Comparison of ENCODE assay signal across 2 cellular contexts in the genomic region with DNA sequence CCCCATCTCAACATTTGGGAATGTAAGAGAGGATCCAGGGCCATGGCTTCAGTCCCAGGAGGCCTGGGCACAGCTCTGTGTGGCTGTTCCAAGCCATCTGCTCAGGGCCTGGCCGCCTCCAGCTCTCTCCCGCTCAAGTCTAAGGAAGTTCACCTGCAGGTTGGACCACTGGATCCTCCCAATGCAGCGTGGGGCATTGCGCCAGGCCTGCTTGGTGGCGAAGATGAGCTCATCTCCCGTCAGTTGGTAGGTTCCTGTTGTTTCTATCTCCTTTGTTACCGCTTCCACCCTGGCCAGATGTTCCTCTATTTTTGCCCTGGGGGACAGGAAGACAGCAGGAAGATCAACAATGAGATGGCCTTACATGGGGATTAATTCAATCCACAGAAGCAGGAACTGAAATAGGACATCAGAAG.
TF ChIP-seq lines count a peak whose summit lies in the region.

No MANE protein-coding gene starts in this region.

TF ChIP-seq in SK-N-SH, 30 proteins besides CTCF, POLR2A, EP300 and RAD21 (continued from another document):
- TF ChIP-seq, protein P1, sequence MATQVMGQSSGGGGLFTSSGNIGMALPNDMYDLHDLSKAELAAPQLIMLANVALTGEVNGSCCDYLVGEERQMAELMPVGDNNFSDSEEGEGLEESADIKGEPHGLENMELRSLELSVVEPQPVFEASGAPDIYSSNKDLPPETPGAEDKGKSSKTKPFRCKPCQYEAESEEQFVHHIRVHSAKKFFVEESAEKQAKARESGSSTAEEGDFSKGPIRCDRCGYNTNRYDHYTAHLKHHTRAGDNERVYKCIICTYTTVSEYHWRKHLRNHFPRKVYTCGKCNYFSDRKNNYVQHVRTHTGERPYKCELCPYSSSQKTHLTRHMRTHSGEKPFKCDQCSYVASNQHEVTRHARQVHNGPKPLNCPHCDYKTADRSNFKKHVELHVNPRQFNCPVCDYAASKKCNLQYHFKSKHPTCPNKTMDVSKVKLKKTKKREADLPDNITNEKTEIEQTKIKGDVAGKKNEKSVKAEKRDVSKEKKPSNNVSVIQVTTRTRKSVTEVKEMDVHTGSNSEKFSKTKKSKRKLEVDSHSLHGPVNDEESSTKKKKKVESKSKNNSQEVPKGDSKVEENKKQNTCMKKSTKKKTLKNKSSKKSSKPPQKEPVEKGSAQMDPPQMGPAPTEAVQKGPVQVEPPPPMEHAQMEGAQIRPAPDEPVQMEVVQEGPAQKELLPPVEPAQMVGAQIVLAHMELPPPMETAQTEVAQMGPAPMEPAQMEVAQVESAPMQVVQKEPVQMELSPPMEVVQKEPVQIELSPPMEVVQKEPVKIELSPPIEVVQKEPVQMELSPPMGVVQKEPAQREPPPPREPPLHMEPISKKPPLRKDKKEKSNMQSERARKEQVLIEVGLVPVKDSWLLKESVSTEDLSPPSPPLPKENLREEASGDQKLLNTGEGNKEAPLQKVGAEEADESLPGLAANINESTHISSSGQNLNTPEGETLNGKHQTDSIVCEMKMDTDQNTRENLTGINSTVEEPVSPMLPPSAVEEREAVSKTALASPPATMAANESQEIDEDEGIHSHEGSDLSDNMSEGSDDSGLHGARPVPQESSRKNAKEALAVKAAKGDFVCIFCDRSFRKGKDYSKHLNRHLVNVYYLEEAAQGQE (IDR thresholded peaks at IDR 0.05; ENCODE audit: low read depth, low read length) = no peak
- TF ChIP-seq FOXM1 (IDR thresholded peaks at IDR 0.05; ENCODE audit: low read depth) (no peak), GATA2 (CRISPR knock-in tag; IDR thresholded peaks at IDR 0.05) (no peak), JUND (IDR thresholded peaks at IDR 0.05) (no peak), TEAD4 (IDR thresholded peaks at IDR 0.05; ENCODE audit: borderline replicate concordance, insufficient read depth) (no peak)

TF ChIP-seq in SK-N-SH treated with all-trans-retinoic acid at 6 μM for 48 hours, 23 proteins besides CTCF, POLR2A, EP300 and RAD21 (continued from another document):
- TF ChIP-seq, protein P2, sequence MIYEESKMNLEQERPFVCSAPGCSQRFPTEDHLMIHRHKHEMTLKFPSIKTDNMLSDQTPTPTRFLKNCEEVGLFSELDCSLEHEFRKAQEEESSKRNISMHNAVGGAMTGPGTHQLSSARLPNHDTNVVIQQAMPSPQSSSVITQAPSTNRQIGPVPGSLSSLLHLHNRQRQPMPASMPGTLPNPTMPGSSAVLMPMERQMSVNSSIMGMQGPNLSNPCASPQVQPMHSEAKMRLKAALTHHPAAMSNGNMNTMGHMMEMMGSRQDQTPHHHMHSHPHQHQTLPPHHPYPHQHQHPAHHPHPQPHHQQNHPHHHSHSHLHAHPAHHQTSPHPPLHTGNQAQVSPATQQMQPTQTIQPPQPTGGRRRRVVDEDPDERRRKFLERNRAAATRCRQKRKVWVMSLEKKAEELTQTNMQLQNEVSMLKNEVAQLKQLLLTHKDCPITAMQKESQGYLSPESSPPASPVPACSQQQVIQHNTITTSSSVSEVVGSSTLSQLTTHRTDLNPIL (CRISPR knock-in tag; IDR thresholded peaks at IDR 0.05; ENCODE audit: low read depth) = no peak
- TF ChIP-seq ARNTL (CRISPR knock-in tag; IDR thresholded peaks at IDR 0.05; ENCODE audit: borderline replicate concordance, low read depth) = no peak
- TF ChIP-seq ZFP30 (CRISPR knock-in tag; IDR thresholded peaks at IDR 0.05) = no peak
- TF ChIP-seq GLIS3 (CRISPR knock-in tag; IDR thresholded peaks at IDR 0.05) = no peak
- no peak for TF ChIP-seq ZC3H10 (CRISPR knock-in tag; IDR thresholded peaks at IDR 0.05)
